8 cellular contexts compared by ENCODE assay signal in the genomic region with DNA sequence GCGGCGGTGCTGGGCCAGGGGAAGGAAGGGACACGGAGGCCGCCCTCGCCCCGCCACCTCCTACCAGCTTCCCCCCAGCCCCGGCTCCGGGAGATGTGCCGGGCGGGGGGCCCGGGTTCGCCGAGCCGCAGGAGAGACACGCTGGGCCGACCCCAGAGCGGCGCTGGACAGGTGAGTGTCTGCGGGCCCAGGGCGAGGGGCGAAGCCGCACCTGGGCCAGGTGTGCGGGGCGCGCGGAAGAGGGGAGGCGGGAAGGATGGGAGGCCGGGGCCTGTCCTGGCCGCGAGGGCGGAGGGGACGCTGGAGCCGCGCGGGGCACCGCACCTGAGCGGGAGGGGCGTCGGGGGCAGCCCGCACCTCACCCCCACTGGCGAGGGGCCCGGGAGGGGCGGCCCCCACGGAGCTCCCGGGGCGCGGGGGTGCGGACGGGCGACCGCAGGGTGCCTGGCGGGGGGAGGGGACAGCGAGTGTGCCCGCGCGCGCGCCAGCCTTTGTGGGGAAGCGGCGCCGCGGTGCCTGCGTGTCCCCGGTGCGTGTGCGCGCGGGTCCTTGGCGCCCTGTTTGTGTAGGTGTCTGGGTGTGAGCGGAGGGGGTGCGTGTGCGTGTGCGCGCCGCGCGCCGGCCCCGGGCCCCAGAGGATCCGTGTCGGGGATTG.
DNase-seq lines count a peak whose midpoint lies in the region; TF ChIP-seq lines count a peak whose summit lies in the region.
"Not testable (repeated sequence)": the region's sequence is repeated elsewhere in the genome, so short reads cannot be mapped to it uniquely, and the experiment has no call there.

No MANE protein-coding gene starts in this region.

- peak overlapping the region; percentile 51 for H2AFZ ChIP-seq in mesenchymal stem cell (ENCODE audit: low read depth, low read length)

- not testable (repeated sequence) for H3K36me3 ChIP-seq in A673 (ENCODE audit: insufficient read depth, low read length, poor library complexity, severe bottlenecking); brain microvascular endothelial cell (replicated peaks)
- peaks cover 0 to 13% of the 10 kb centered on the region in 2 experiments for H3K36me3 ChIP-seq in mesenchymal stem cell (ENCODE audit: control insufficient read depth in 1 of 2, insufficient read depth in 2 of 2, low read depth in 1 of 2, low read length in 2 of 2)

- peak overlapping the region in 1 of 2 experiments; percentile 83 for H3K14ac ChIP-seq in mesenchymal stem cell (ENCODE audit: low read length in 2 of 2)

- not testable (repeated sequence) for H3K4me1 ChIP-seq in A673 (ENCODE audit: insufficient read depth, low read length, poor library complexity, severe bottlenecking)
- H3K4me1 ChIP-seq in mesenchymal stem cell (ENCODE audit: control insufficient read depth, insufficient read depth, low read depth, low read length), result peaks cover 16% of the 10 kb centered on the region

- peak overlapping the region; percentile 56 for H3K4me2 ChIP-seq in mesenchymal stem cell (ENCODE audit: low read length, poor library complexity, severe bottlenecking)

- H3K4me3 ChIP-seq in A673 (ENCODE audit: low read depth, low read length, poor library complexity, severe bottlenecking), result peak overlapping the region; percentile 60
- H3K4me3 ChIP-seq in brain microvascular endothelial cell (ENCODE audit: low read depth, low read length), result peak overlapping the region; percentile 58
- H3K4me3 ChIP-seq in foreskin fibroblast (ENCODE audit: low read depth in 1 of 2, low read length in 2 of 2), result peak overlapping the region; percentile 56 to 58
- peak overlapping the region; percentile 75 to 81 for H3K4me3 ChIP-seq in mesenchymal stem cell (ENCODE audit: insufficient read depth in 1 of 2, low read depth in 1 of 2, low read length in 2 of 2)
- peak overlapping the region; percentile 62 for H3K4me3 ChIP-seq in skeletal muscle cell (ENCODE audit: low read depth, low read length)

- H2BK5ac ChIP-seq in mesenchymal stem cell (ENCODE audit: low read depth, low read length, poor library complexity, severe bottlenecking), result not testable (repeated sequence)

- H3K9ac ChIP-seq in mesenchymal stem cell (ENCODE audit: low read length), result peak overlapping the region; percentile 62

- H2BK12ac ChIP-seq in mesenchymal stem cell (ENCODE audit: low read length in 2 of 2), result peak overlapping the region in 1 of 2 experiments; percentile 78

- not testable (repeated sequence) for H3K9me3 ChIP-seq in A673 (ENCODE audit: low read depth, low read length, poor library complexity, severe bottlenecking); mesenchymal stem cell (ENCODE audit: control insufficient read depth, low read length)

- H3K27ac ChIP-seq in A673 (ENCODE audit: low read depth, low read length, poor library complexity, severe bottlenecking); brain microvascular endothelial cell; mesenchymal stem cell (ENCODE audit: low read length, poor library complexity, severe bottlenecking): not testable (repeated sequence)

- intact Hi-C loops in A673 (cut with micrococcal nuclease; ENCODE audit: unreplicated experiment), result loop anchor here (10.0 kb wide), 1 partner anchor 235 kb away; the partner anchor contains the start of gene GOSR1

- in situ Hi-C loops in brain microvascular endothelial cell (cut with HindIII; ENCODE audit: low pct_ligation_motif_present, low sequenced_read_pairs), result not testable (repeated sequence)

- POLR2A ChIA-PET in A673 (lab: Charles Lee; ENCODE audit: low non-redundant PET), result not testable (repeated sequence)

- not testable (repeated sequence) for TF ChIP-seq CTCF in A673 (conservative IDR thresholded peaks at IDR 0.05; ENCODE audit: low read depth, low read length); GM20000 (IDR thresholded peaks at IDR 0.05; ENCODE audit: extremely low read depth, missing control alignments); brain microvascular endothelial cell (IDR thresholded peaks at IDR 0.05; ENCODE audit: low read depth, low read length, missing control alignments); foreskin fibroblast (IDR thresholded peaks at IDR 0.05; ENCODE audit: low read depth, low read length)

- WGBS in mesenchymal stem cell, result under 1% methylated on average over 46 of the region's 81 CpGs

- H2AK5ac ChIP-seq in mesenchymal stem cell (ENCODE audit: low read length, severe bottlenecking), result not testable (repeated sequence)

- not testable (repeated sequence) for BruUV-seq in A673 (replicated peaks; lab: Mats Ljungman, UMichigan)

- peak overlapping the region; percentile 48 for H2BK15ac ChIP-seq in mesenchymal stem cell (ENCODE audit: low read depth, poor library complexity, severe bottlenecking)

- peaks cover 17% of the 10 kb centered on the region for H3K79me1 ChIP-seq in mesenchymal stem cell (replicated peaks; ENCODE audit: low read length, poor library complexity, severe bottlenecking)

- DNase-seq in A673 (ENCODE audit: low spot score); brain microvascular endothelial cell; mesenchymal stem cell; skeletal muscle cell (ENCODE audit: low read depth): not testable (repeated sequence)
- DNase-seq in GM20000 (ENCODE audit: low spot score), result peak; percentile 24
- peak; percentile 45 for DNase-seq in NCI-H345 (lab: John Stamatoyannopoulos, UW)
- DNase-seq in activated CD4-positive, alpha-beta T cell treated with anti-CD3 and anti-CD28 coated beads for 48 hours, result peak; percentile 33
- DNase-seq in foreskin fibroblast, result peak in 1 of 2 donors; percentile 42

- H3K27me3 ChIP-seq in A673 (replicated peaks; ENCODE audit: insufficient read depth, low read depth, low read length, poor library complexity); brain microvascular endothelial cell (replicated peaks): not testable (repeated sequence)
- peaks cover 0 to 18% of the 10 kb centered on the region in 2 experiments for H3K27me3 ChIP-seq in mesenchymal stem cell (ENCODE audit: control insufficient read depth in 1 of 2, insufficient read depth in 1 of 2, low read length in 2 of 2)

- peak overlapping the region; percentile 39 for H4K91ac ChIP-seq in mesenchymal stem cell (ENCODE audit: low read length)

- not testable (repeated sequence) for H2BK120ac ChIP-seq in mesenchymal stem cell (ENCODE audit: low read depth, low read length)

- CTCF ChIA-PET in A673 (lab: Charles Lee), result interaction anchor here (0.6 kb wide), 1 partner anchor 13 kb away, joined by 3 read pairs; no protein-coding TSS in a partner anchor

- not testable (repeated sequence) for H4K8ac ChIP-seq in mesenchymal stem cell (ENCODE audit: low read length)

- peak overlapping the region; percentile 21 to 80 for H3K18ac ChIP-seq in mesenchymal stem cell (ENCODE audit: low read depth in 1 of 2, low read length in 2 of 2)

- peak overlapping the region in 1 of 2 experiments; percentile 58 for H3K4ac ChIP-seq in mesenchymal stem cell (ENCODE audit: low read depth in 1 of 2, low read length in 2 of 2)

- H3K23ac ChIP-seq in mesenchymal stem cell (ENCODE audit: low read length in 2 of 2), result peak overlapping the region in 1 of 2 experiments; percentile 40
